ENCODE assay signal across 8 cellular contexts in the genomic region with DNA sequence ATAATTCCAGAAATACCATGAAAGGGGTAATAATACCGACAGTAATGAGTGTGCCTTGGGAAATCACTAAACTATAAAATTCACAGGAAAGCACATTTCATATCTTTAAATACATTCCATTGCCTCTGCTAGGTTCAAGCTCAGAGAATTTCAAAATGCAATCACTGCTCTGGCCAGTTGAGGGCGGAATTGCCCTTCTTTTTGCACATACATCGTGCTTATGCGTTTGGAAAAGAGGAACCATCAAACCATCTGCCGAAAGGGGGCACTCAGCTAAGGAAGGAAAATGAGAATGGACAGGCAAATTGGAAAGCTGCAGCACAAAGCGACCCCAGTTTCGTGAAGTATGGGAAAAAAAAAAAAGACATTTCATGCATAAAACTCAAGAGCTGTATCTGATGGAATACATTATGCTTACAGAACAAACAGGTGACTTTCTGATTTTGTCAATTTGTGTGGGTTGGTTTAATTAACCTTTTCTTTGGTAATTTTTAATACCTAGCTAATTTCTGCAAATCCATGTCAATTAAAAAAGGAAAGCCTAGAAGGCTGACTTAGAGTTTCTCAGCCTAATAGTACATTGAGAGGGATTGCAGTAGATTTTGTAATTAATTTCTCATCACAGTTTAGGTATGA.
DNase-seq lines count a peak whose midpoint lies in the region; ATAC-seq and TF ChIP-seq lines count a peak whose summit lies in the region.

No MANE protein-coding gene starts in this region.

- no peaks in the 10 kb centered on the region for H3K4me1 Mint-ChIP-seq in activated CD4-positive, alpha-beta memory T cell treated with anti-CD3 and anti-CD28 coated beads for 36 hours (ENCODE audit: low read depth)

- DNase-seq in EH (ENCODE audit: low read depth) (peak; percentile 74), NCI-H460 (ENCODE audit: extremely low read depth, low read depth) (peak; percentile 26), fibroblast of villous mesenchyme (ENCODE audit: low read depth) (peak; percentile 76), occipital lobe (lab: John Stamatoyannopoulos, UW) (peak; percentile 63), posterior vena cava (ENCODE audit: low spot score) (no peak)
- peak; percentile 68 for DNase-seq in activated CD4-positive, alpha-beta memory T cell treated with anti-CD3 and anti-CD28 coated beads for 36 hours

- CTCF ChIA-PET in activated CD4-positive, alpha-beta memory T cell treated with anti-CD3 and anti-CD28 coated beads for 36 hours (lab: Charles Lee): interaction anchor here (0.6 to 1.5 kb wide), 18 partner anchors 9 to 1860 kb away, joined by 3 to 7 read pairs (median 3); no protein-coding TSS in a partner anchor

- no peak overlapping the region for H3K4me3 ChIP-seq in fibroblast of villous mesenchyme (ENCODE audit: low read depth, low read length)

- ATAC-seq in GM21381 (IDR thresholded peaks at IDR 0.05; ENCODE audit: unreplicated experiment): peak; percentile 99
- ATAC-seq in HG03558 (IDR thresholded peaks at IDR 0.05; ENCODE audit: extremely low read depth, unreplicated experiment): peak; percentile 94

- H3K9me3 Mint-ChIP-seq in activated CD4-positive, alpha-beta memory T cell treated with anti-CD3 and anti-CD28 coated beads for 36 hours: no peaks in the 10 kb centered on the region

- H3K27ac Mint-ChIP-seq in activated CD4-positive, alpha-beta memory T cell treated with anti-CD3 and anti-CD28 coated beads for 36 hours: no peak overlapping the region

- peak; percentile 97 for TF ChIP-seq CTCF in fibroblast of villous mesenchyme (IDR thresholded peaks at IDR 0.05; ENCODE audit: insufficient read depth, low read depth, low read length)

- POLR2A ChIA-PET in activated CD4-positive, alpha-beta memory T cell treated with anti-CD3 and anti-CD28 coated beads for 36 hours (lab: Charles Lee): no interaction called here

- intact Hi-C loops in activated CD4-positive, alpha-beta memory T cell treated with anti-CD3 and anti-CD28 coated beads for 36 hours (cut with micrococcal nuclease): no loop called here
- intact Hi-C loops in posterior vena cava (cut with DNase I): no loop called here

- H3K4me3 Mint-ChIP-seq in activated CD4-positive, alpha-beta memory T cell treated with anti-CD3 and anti-CD28 coated beads for 36 hours: no peak overlapping the region

- H3K36me3 Mint-ChIP-seq in activated CD4-positive, alpha-beta memory T cell treated with anti-CD3 and anti-CD28 coated beads for 36 hours: no peaks in the 10 kb centered on the region

- no peaks in the 10 kb centered on the region for H3K27me3 Mint-ChIP-seq in activated CD4-positive, alpha-beta memory T cell treated with anti-CD3 and anti-CD28 coated beads for 36 hours
